Comparison of ENCODE assay signal across 28 cellular contexts in the genomic region with DNA sequence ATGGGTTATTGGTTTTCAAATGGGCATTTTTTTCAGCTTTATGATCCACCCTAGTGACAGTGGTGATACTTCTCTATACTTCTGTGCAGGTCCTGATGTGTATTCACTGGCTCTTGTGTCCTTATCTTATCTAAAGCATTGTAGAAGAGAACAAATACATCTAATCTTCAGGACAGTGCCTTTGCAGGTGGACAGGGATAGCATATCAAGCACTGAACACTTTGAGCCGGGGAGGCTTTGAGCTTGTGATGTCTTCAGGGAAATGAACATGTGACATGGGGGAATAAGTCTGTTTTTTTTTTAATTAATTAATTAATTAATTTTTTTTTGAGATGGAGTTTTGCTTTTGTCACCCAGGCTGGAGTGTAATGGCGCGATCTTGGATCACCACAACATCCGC.
"Had no signal": no experiment of that assay in that cellular context is flagged by ENCODE, and none has a peak within 500 bp of the region (broad histone marks: within the 10 kb centered on the region; RNA-seq: fewer than 3 reads in every experiment).

No MANE protein-coding gene starts in this region.

- H3K27ac ChIP-seq: heart right ventricle, left lung, lower lobe of right lung, pancreas, prostate gland, skin epidermis, spleen, suprapubic skin, thoracic aorta, tibial artery, uterus had no signal

- ATAC-seq: heart right ventricle; left cardiac atrium; left lung; lower lobe of right lung; naive thymus-derived CD4-positive, alpha-beta T cell; natural killer cell treated with Interleukin-12 subunit alpha and Interleukin-12 subunit beta and Interleukin-15 and Interleukin-18, amount 100 ng/mL, for 72 hours; pancreas; right cardiac atrium; sciatic nerve; stimulated activated effector memory CD8-positive, alpha-beta T cell treated with anti-CD3 and anti-CD28 coated beads, Interleukin-12 subunit alpha, Interleukin-12 subunit beta, amount 100 ng/mL, for 72 hours had no signal

- H3K27me3 ChIP-seq: heart right ventricle, left lung, pancreas, spleen, suprapubic skin, tibial artery, uterus had no signal

- H3K27me3 Mint-ChIP-seq: naive thymus-derived CD4-positive, alpha-beta T cell; natural killer cell treated with Interleukin-12 subunit alpha and Interleukin-12 subunit beta and Interleukin-15 and Interleukin-18, amount 100 ng/mL, for 72 hours; stimulated activated naive CD8-positive, alpha-beta T cell treated with anti-CD3 and anti-CD28 coated beads, Interleukin-15, Interleukin-2, amounts not matched to agents 100 ng/mL and 50 ng/mL, for 24 hours had no signal

- H3K9me3 ChIP-seq: heart right ventricle, left lung, lower lobe of right lung, pancreas, prostate gland, spleen, suprapubic skin, thoracic aorta, tibial artery, uterus had no signal

- H3K4me3 Mint-ChIP-seq: mesothelial cell of epicardium; naive thymus-derived CD4-positive, alpha-beta T cell; natural killer cell treated with Interleukin-12 subunit alpha and Interleukin-12 subunit beta and Interleukin-15 and Interleukin-18, amount 100 ng/mL, for 72 hours; stimulated activated effector memory CD8-positive, alpha-beta T cell treated with anti-CD3 and anti-CD28 coated beads, Interleukin-12 subunit alpha, Interleukin-12 subunit beta, amount 100 ng/mL, for 72 hours; stimulated activated naive CD8-positive, alpha-beta T cell treated with anti-CD3 and anti-CD28 coated beads, Interleukin-15, Interleukin-2, amounts not matched to agents 100 ng/mL and 50 ng/mL, for 24 hours; type B pancreatic cell had no signal

- H3K4me3 ChIP-seq: heart right ventricle, left lung, lower lobe of right lung, pancreas, prostate gland, skin epidermis, spleen, suprapubic skin, thoracic aorta, tibial artery, uterus had no signal

- H3K27ac Mint-ChIP-seq: mesothelial cell of epicardium; naive thymus-derived CD4-positive, alpha-beta T cell; natural killer cell treated with Interleukin-12 subunit alpha and Interleukin-12 subunit beta and Interleukin-15 and Interleukin-18, amount 100 ng/mL, for 72 hours; stimulated activated effector memory CD8-positive, alpha-beta T cell treated with anti-CD3 and anti-CD28 coated beads, Interleukin-12 subunit alpha, Interleukin-12 subunit beta, amount 100 ng/mL, for 72 hours; stimulated activated naive CD8-positive, alpha-beta T cell treated with anti-CD3 and anti-CD28 coated beads, Interleukin-15, Interleukin-2, amounts not matched to agents 100 ng/mL and 50 ng/mL, for 24 hours; type B pancreatic cell had no signal

- H3K36me3 Mint-ChIP-seq: mesothelial cell of epicardium; naive thymus-derived CD4-positive, alpha-beta T cell; natural killer cell treated with Interleukin-12 subunit alpha and Interleukin-12 subunit beta and Interleukin-15 and Interleukin-18, amount 100 ng/mL, for 72 hours; stimulated activated effector memory CD8-positive, alpha-beta T cell treated with anti-CD3 and anti-CD28 coated beads, Interleukin-12 subunit alpha, Interleukin-12 subunit beta, amount 100 ng/mL, for 72 hours; type B pancreatic cell had no signal

- H3K36me3 ChIP-seq: heart right ventricle, left lung, lower lobe of right lung, pancreas, prostate gland, spleen, suprapubic skin, thoracic aorta, tibial artery, uterus had no signal

- DNase-seq: heart right ventricle; hippocampal formation; kidney glomerular epithelial cell; left cardiac atrium; left lung; lower lobe of right lung; mammary epithelial cell; mesenchymal stem cell; naive thymus-derived CD4-positive, alpha-beta T cell; pancreas; posterior cingulate gyrus; retina; right cardiac atrium; spleen; stimulated activated CD4-positive, alpha-beta T cell treated with anti-CD3 and anti-CD28 coated beads, Interleukin-4, amount 100 ng/mL, for 24 hours; stimulated activated naive CD4-positive, alpha-beta T cell; tibial artery; uterus had no signal

- H3K4me1 Mint-ChIP-seq: stimulated activated effector memory CD8-positive, alpha-beta T cell treated with anti-CD3 and anti-CD28 coated beads, Interleukin-12 subunit alpha, Interleukin-12 subunit beta, amount 100 ng/mL, for 72 hours had no signal

- H3K9me3 Mint-ChIP-seq: mesothelial cell of epicardium; natural killer cell treated with Interleukin-12 subunit alpha and Interleukin-12 subunit beta and Interleukin-15 and Interleukin-18, amount 100 ng/mL, for 72 hours; stimulated activated naive CD8-positive, alpha-beta T cell treated with anti-CD3 and anti-CD28 coated beads, Interleukin-15, Interleukin-2, amounts not matched to agents 100 ng/mL and 50 ng/mL, for 24 hours; type B pancreatic cell had no signal

- H3K4me1 ChIP-seq: left lung, lower lobe of right lung, prostate gland, suprapubic skin, tibial artery, uterus had no signal
